ENCODE assay signal across 26 cellular contexts in genomic region chr1:159931101-159931816, GRCh38. TPM values are rescaled to one million over a fixed set of nuclear protein-coding genes. Genes with fewer than 3 reads are reported as not detected.
"Had no signal": no experiment of that assay in that cellular context is flagged by ENCODE, and none has a peak within 500 bp of the region (broad histone marks: within the 10 kb centered on the region; RNA-seq: fewer than 3 reads in every experiment).

No MANE protein-coding gene starts in this region.

- H3K4me3 ChIP-seq: adrenal gland had no signal

- H3K27ac ChIP-seq: adrenal gland, VCaP had no signal

- DNase-seq: activated CD4-positive, alpha-beta memory T cell treated with anti-CD3 and anti-CD28 coated beads for 36 hours; activated CD4-positive, alpha-beta T cell treated with anti-CD3 and anti-CD28 coated beads, Interleukin-2, amount 10 ng/mL, durations not matched to agents 7 days and 5 days; activated CD4-positive, CD25-positive, alpha-beta regulatory T cell; activated CD8-positive, alpha-beta memory T cell treated with anti-CD3 and anti-CD28 coated beads for 24 hours; activated naive CD4-positive, alpha-beta T cell treated with anti-CD3 and anti-CD28 coated beads, Interleukin-2, amount 50 U/mL, for 16 hours; activated naive CD8-positive, alpha-beta T cell treated with anti-CD3 and anti-CD28 coated beads, Interleukin-2, amount 10 ng/mL, durations not matched to agents 7 days and 5 days; activated T-cell treated with anti-CD3 and anti-CD28 coated beads, Interleukin-2, amount 50 U/mL, for 72 hours; adrenal gland; anterior cingulate cortex; IMR-90; Kasumi-1; KBM-7; NCI-H1105 treated with DMSO at 0.1 percent for 48 hours; NCI-H2029; NCI-H2107; NCI-H2171 treated with DMSO at 0.1 percent for 48 hours; NCI-H226; NCI-H69; PC-3; SIG-M5; T-cell; T-helper 2 cell; T1000 had no signal

- H3K27me3 ChIP-seq: adrenal gland had no signal

- H3K36me3 ChIP-seq: adrenal gland had no signal

- ATAC-seq: activated T-cell treated with anti-CD3 and anti-CD28 coated beads, Interleukin-2, amount 50 U/mL, for 72 hours; PC-3; T-cell had no signal

- H3K9me3 ChIP-seq: adrenal gland had no signal

RNA-seq across cellular contexts. Expression of gene IGSF9, which starts 14.2 kb away (rescaled TPM):
- total RNA-seq: activated CD4-positive, alpha-beta T cell treated with anti-CD3 and anti-CD28 coated beads, Interleukin-2, amount 10 ng/mL, durations not matched to agents 7 days and 5 days; activated naive CD8-positive, alpha-beta T cell treated with anti-CD3 and anti-CD28 coated beads, Interleukin-2, amount 10 ng/mL, durations not matched to agents 7 days and 5 days; cardiac septum; IMR-90; NCI-H460 had no signal

RNA-seq across cellular contexts. Expression of gene SLAMF9, which starts 22.8 kb away (rescaled TPM):
- total RNA-seq: activated CD4-positive, alpha-beta memory T cell treated with anti-CD3 and anti-CD28 coated beads for 36 hours; activated CD4-positive, alpha-beta T cell treated with anti-CD3 and anti-CD28 coated beads, Interleukin-2, amount 10 ng/mL, durations not matched to agents 7 days and 5 days; activated naive CD8-positive, alpha-beta T cell treated with anti-CD3 and anti-CD28 coated beads, Interleukin-2, amount 10 ng/mL, durations not matched to agents 7 days and 5 days; activated T-cell treated with anti-CD3 and anti-CD28 coated beads, Interleukin-2, amount 50 U/mL, for 72 hours; adrenal gland; cardiac septum; NCI-H460; T-cell had no signal
